8 cellular contexts compared by ENCODE assay signal in genomic region chr22:37545703-37546435, GRCh38. TPM values are rescaled to one million over a fixed set of nuclear protein-coding genes. Genes with fewer than 3 reads are reported as not detected.
A peak's percentile ranks its signal among the peaks of the same experiment; 100 is the strongest.
DNase-seq lines count a peak whose midpoint lies in the region; ATAC-seq and TF ChIP-seq lines count a peak whose summit lies in the region.

No MANE protein-coding gene starts in this region.

- no peaks in the 10 kb centered on the region for H3K36me3 ChIP-seq in adipocyte (ENCODE audit: control insufficient read depth, insufficient read depth, low read length, severe bottlenecking)
- H3K36me3 ChIP-seq in heart left ventricle: no peaks in the 10 kb centered on the region
- H3K36me3 ChIP-seq in psoas muscle (ENCODE audit: insufficient read depth in 1 of 2, low read depth in 1 of 2): no peaks in the 10 kb centered on the region

- peak in 1 of 2 donors; percentile 32 for TF ChIP-seq POLR2A in heart left ventricle (IDR thresholded peaks at IDR 0.05)

- H3K9me3 ChIP-seq in adipocyte (ENCODE audit: control insufficient read depth, low read length) (no peaks in the 10 kb centered on the region), heart left ventricle (no peaks in the 10 kb centered on the region), psoas muscle (no peaks in the 10 kb centered on the region)

- H3K4me1 ChIP-seq in adipocyte (ENCODE audit: control insufficient read depth, insufficient read depth, low read length): peaks cover 64% of the 10 kb centered on the region
- H3K4me1 ChIP-seq in heart left ventricle: peaks cover 3 to 61% (median 42%) of the 10 kb centered on the region in 12 donors
- peaks cover 4% of the 10 kb centered on the region for H3K4me1 ChIP-seq in psoas muscle

- H3K27ac ChIP-seq in heart left ventricle (peak overlapping the region; percentile 75 to 97 (median 90)), psoas muscle (peak overlapping the region; percentile 79)

- H3K9ac ChIP-seq in adipocyte (ENCODE audit: low read length): peak overlapping the region; percentile 84

- ATAC-seq in heart left ventricle (peak; percentile 83 to 94 (median 91)), psoas muscle (peak; percentile 58 to 79 (median 72)), HG03108 (IDR thresholded peaks at IDR 0.05; ENCODE audit: unreplicated experiment) (no peak)

- peak overlapping the region; percentile 54 for H3K4me3 ChIP-seq in adipocyte (ENCODE audit: low read length)
- H3K4me3 ChIP-seq in heart left ventricle: peak overlapping the region in 10 of 12 donors; percentile 11 to 40 (median 27)
- H3K4me3 ChIP-seq in psoas muscle: peak overlapping the region; percentile 22

- TF ChIP-seq CTCF in heart left ventricle (IDR thresholded peaks at IDR 0.05) (no peak), psoas muscle (IDR thresholded peaks at IDR 0.05) (no peak)

- WGBS in heart left ventricle, 4 donors: 12 to 24% (median 14%) methylated on average over 5 to 28 of the region's 28 CpGs
- 16 to 30% (median 22%) methylated on average over 17 to 28 of the region's 28 CpGs for WGBS in psoas muscle, 3 donors

- H3K27me3 ChIP-seq in adipocyte (replicated peaks; ENCODE audit: control insufficient read depth, insufficient read depth, low read length) (no peaks in the 10 kb centered on the region), heart left ventricle (no peaks in the 10 kb centered on the region), psoas muscle (ENCODE audit: insufficient read depth in 3 of 3, low read length in 2 of 3) (peaks cover 0 to 10% (median 0%) of the 10 kb centered on the region in 3 donors)

- DNase-seq in EH (ENCODE audit: low read depth) (peak; percentile 99), adipocyte (ENCODE audit: low read depth) (peak; percentile 98), heart left ventricle (peak; percentile 94 to 96 (median 96)), psoas muscle (peak; percentile 93), DMS53 (lab: John Stamatoyannopoulos, UW) (no peak), COLO668 (lab: John Stamatoyannopoulos, UW; ENCODE audit: unreplicated experiment) (no peak)
- DNase-seq in activated CD4-positive, alpha-beta T cell treated with anti-CD3 and anti-CD28 coated beads for 48 hours: no peak

- intact Hi-C loops in heart left ventricle (cut with DNase I): loop anchor here in 7 of 10 donors (1.0 to 2.0 kb wide), 5 partner anchors 15 to 21 kb away; partner anchors contain the start of gene CDC42EP1 (in 2 of the 7)
- intact Hi-C loops in psoas muscle (cut with DNase I): no loop called here

RNA-seq across cellular contexts. Expression of gene CDC42EP1, which starts 14.4 kb away (rescaled TPM):
- total RNA-seq in heart left ventricle (10 to 100 TPM; 11.9 to 34.9 (median 23.8) TPM), psoas muscle (10 to 100 TPM in 2 of 4 donors, 1 to 10 TPM in 2; 6.9 to 13.8 (median 10.7) TPM)
- polyA plus RNA-seq in heart left ventricle (10 to 100 TPM; 10.4 to 17.7 TPM), psoas muscle (1 to 10 TPM; 3.8 to 5.9 (median 4.1) TPM)

RNA-seq across cellular contexts. Expression of gene CARD10, which starts 26.7 kb away (rescaled TPM):
- total RNA-seq in heart left ventricle: 10 to 100 TPM in 3 of 9 donors, 1 to 10 TPM in 6; 5.2 to 12.6 (median 8.1) TPM
- 10 to 100 TPM in 1 of 2 donors, 1 to 10 TPM in 1; 7.8 to 13.9 TPM for polyA plus RNA-seq in heart left ventricle
- 1 to 10 TPM; 3.8 to 8.0 (median 4.5) TPM for total RNA-seq in psoas muscle
- polyA plus RNA-seq in psoas muscle: 1 to 10 TPM; 2.9 to 6.9 (median 4.1) TPM

RNA-seq across cellular contexts. Expression of gene LGALS2, which starts 34.0 kb away (rescaled TPM):
- 10 to 100 TPM in 1 of 9 donors, 1 to 10 TPM in 1, not detected in 7; 5.3 to 10.3 TPM for total RNA-seq in heart left ventricle
- under 1 TPM in 1 of 2 donors, not detected in 1; 0.17 TPM for polyA plus RNA-seq in heart left ventricle
- total RNA-seq in psoas muscle: not detected
- polyA plus RNA-seq in psoas muscle: under 1 TPM in 2 of 3 donors, not detected in 1; 0.06 to 0.35 TPM

RNA-seq across cellular contexts. Expression of gene MFNG, which starts 59.7 kb away (rescaled TPM):
- total RNA-seq in heart left ventricle (10 to 100 TPM in 4 of 9 donors, 1 to 10 TPM in 5; 5.8 to 25.6 (median 9.6) TPM), psoas muscle (1 to 10 TPM; 4.5 to 8.0 (median 7.7) TPM)
- polyA plus RNA-seq in heart left ventricle (10 to 100 TPM in 1 of 2 donors, 1 to 10 TPM in 1; 7.1 to 16.3 TPM), psoas muscle (1 to 10 TPM; 4.3 to 9.6 (median 8.2) TPM)

Comparison
In these comparisons a context has a peak if more than half of its experiments do, and no peak if none do; other contexts are left out.
1. DNase-seq: peak in EH (single experiment), adipocyte (single experiment), heart left ventricle (5 of 5) and psoas muscle (2 of 2); none in DMS53 (single experiment), COLO668 (single experiment) and activated CD4-positive, alpha-beta T cell treated with anti-CD3 and anti-CD28 coated beads for 48 hours (single experiment).
2. intact Hi-C loops: an anchor here in heart left ventricle (1.0 to 2.0 kb wide); none called in psoas muscle.
3. Peak in every context shown above with its lines, with median percentiles within 50 percentile points of each other: H3K4me3 ChIP-seq.